Comparison of ENCODE assay signal across 8 cellular contexts in genomic region chr5:141878186-141878770, GRCh38. TPM values are rescaled to one million over a fixed set of nuclear protein-coding genes. Genes with fewer than 3 reads are reported as not detected.
DNase-seq lines count a peak whose midpoint lies in the region; ATAC-seq, FAIRE-seq and TF ChIP-seq lines count a peak whose summit lies in the region.

Gene PCDH1, minus strand, starts transcription at chr5:141878410. Its CDS starts 148 bp downstream, at chr5:141878262.

- H3K4me1 ChIP-seq in K562 (replicated peaks in 1 of 2; ENCODE audit: control insufficient read depth in 2 of 2, insufficient read depth in 2 of 2, low read length in 2 of 2) (peaks cover 37 to 55% of the 10 kb centered on the region in 2 experiments; a peak in 4 of 5 replicates), prostate gland (replicated peaks) (peaks cover 3% of the 10 kb centered on the region)

- no peaks in the 10 kb centered on the region for H3K9me3 ChIP-seq in K562 (replicated peaks; ENCODE audit: control insufficient read depth, insufficient read depth, low read depth, low read length)
- no peaks in the 10 kb centered on the region for H3K9me3 ChIP-seq in prostate gland

- H3K4me2 ChIP-seq in K562 (ENCODE audit: insufficient read depth, low read length), result peak within 1 kb of the TSS; percentile 91

- no peak for TF ChIP-seq POLR2A in K562 (conservative IDR thresholded peaks at IDR 0.05)
- TF ChIP-seq POLR2A in prostate gland (IDR thresholded peaks at IDR 0.05), result peak; percentile 42

- no peak for FAIRE-seq in K562 (lab: Jason Lieb, UNC)

- H4K20me1 ChIP-seq in K562 (replicated peaks; ENCODE audit: control insufficient read depth, insufficient read depth, low read length), result peaks cover 36% of the 10 kb centered on the region

- BruUV-seq in K562 (replicated peaks; lab: Mats Ljungman, UMichigan), result no TSS peak

- TF ChIP-seq RAD21 in K562 (CRISPR knock-in tag; conservative IDR thresholded peaks at IDR 0.05 in 1 of 2, IDR thresholded peaks at IDR 0.05 in 1 of 2), result peak in 1 of 2 experiments; percentile 24; a peak in 2 of 4 replicates

- no peaks in the 10 kb centered on the region for H3K79me2 ChIP-seq in K562 (ENCODE audit: control insufficient read depth, insufficient read depth, low read length)

- TF ChIP-seq EP300 in K562 (IDR thresholded peaks at IDR 0.05; ENCODE audit: low read length), result no peak

- H3K9me1 ChIP-seq in K562 (ENCODE audit: control insufficient read depth, insufficient read depth, low read length), result peaks cover 2% of the 10 kb centered on the region

- POLR2A ChIA-PET in K562 (lab: Yijun Ruan, JAX), result interaction anchor here (0.6 to 1.2 kb wide), 8 partner anchors 14 to 1663 kb away, joined by 3 to 6 read pairs (median 4); partner anchors contain the start of gene GNPDA1

- H3K27ac ChIP-seq in K562 (ENCODE audit: extremely low read depth, low read depth, low read length) (no peak within 1 kb of the TSS; the same call in 2 of the 3 replicates), prostate gland (peak within 1 kb of the TSS; percentile 86 to 95)

- CTCF ChIA-PET in K562 (lab: Yijun Ruan, JAX; ENCODE audit: low intra/inter-chr PET ratio), result interaction anchor here (0.6 to 1.9 kb wide), 4 partner anchors 176 to 679 kb away, joined by 3 to 20 read pairs (median 6); partner anchors contain the start of gene PCDHB11

- TF ChIP-seq CTCF in K562 (IDR thresholded peaks at IDR 0.05 in 2 of 3, conservative IDR thresholded peaks at IDR 0.05 in 1 of 3; ENCODE audit: insufficient read depth in 2 of 3, low read depth in 1 of 3, low read length in 3 of 3), result no peak
- TF ChIP-seq CTCF in prostate gland (IDR thresholded peaks at IDR 0.05), result no peak

- peak; percentile 39 for ATAC-seq in K562
- ATAC-seq in HG03097 (IDR thresholded peaks at IDR 0.05; ENCODE audit: low FRiP score, unreplicated experiment), result no peak

- H3K4me3 ChIP-seq in K562 (peak within 1 kb of the TSS; percentile 58), prostate gland (peak within 1 kb of the TSS; percentile 78 to 88)

- DNase-seq in ELF-1 (ENCODE audit: low read depth, low spot score) (peak; percentile 58), NCI-H748 treated with DMSO at 0.1 percent for 48 hours (lab: John Stamatoyannopoulos, UW) (peak; percentile 44), K562 (ENCODE audit: extremely low read depth in 1 of 4, low spot score in 3 of 4) (peak; percentile 64 to 83 (median 76)), hypothalamus (lab: John Stamatoyannopoulos, UW) (peak in 36 of 51 donors; percentile 31 to 86 (median 70)), prostate gland (ENCODE audit: low spot score) (peak; percentile 41), MV-4-11 (lab: John Stamatoyannopoulos, UW) (no peak), GDM1 (lab: John Stamatoyannopoulos, UW) (no peak)

- H3K9ac ChIP-seq in K562 (ENCODE audit: insufficient read depth in 1 of 2, low read depth in 2 of 2, low read length in 2 of 2), result peak within 1 kb of the TSS in 1 of 2 experiments; percentile 91

- in situ Hi-C loops in K562 (cut with MboI), result no loop called here

- H2AFZ ChIP-seq in K562 (ENCODE audit: low read depth, low read length), result peak within 1 kb of the TSS; percentile 90

- WGBS in K562 (ENCODE audit: insufficient coverage, low coverage, missing lambda C conversion rate), result 3% methylated on average over 18 of the region's 64 CpGs
- WGBS in prostate gland, result 2% methylated on average over 17 of the region's 64 CpGs

- intact Hi-C loops in K562 (cut with micrococcal nuclease) (loop anchor here (1.0 to 2.0 kb wide), 3 partner anchors 61 to 121 kb away; no protein-coding TSS in a partner anchor), prostate gland (cut with DNase I) (loop anchor here (2.0 to 5.0 kb wide), 3 partner anchors 84 to 185 kb away; no protein-coding TSS in a partner anchor)

- H3K27me3 ChIP-seq in K562 (ENCODE audit: control insufficient read depth in 2 of 2, insufficient read depth in 2 of 2, low read length in 2 of 2) (peaks cover 22 to 70% of the 10 kb centered on the region in 2 experiments), prostate gland (replicated peaks; ENCODE audit: insufficient read depth) (peaks cover 5% of the 10 kb centered on the region)

- H3K36me3 ChIP-seq in K562 (ENCODE audit: control insufficient read depth, insufficient read depth, low read length) (no peaks in the 10 kb centered on the region), prostate gland (no peaks in the 10 kb centered on the region)

TF ChIP-seq in K562, 482 proteins besides CTCF, POLR2A, EP300 and RAD21 (continues in another document):
- TF ChIP-seq RERE (CRISPR knock-in tag; IDR thresholded peaks at IDR 0.05; ENCODE audit: borderline replicate concordance) (no peak), NFE2 (IDR thresholded peaks at IDR 0.05; ENCODE audit: low read depth) (no peak), TCF7L2 (IDR thresholded peaks at IDR 0.05; ENCODE audit: low read depth, low read length) (no peak), ZNF408 (CRISPR knock-in tag; IDR thresholded peaks at IDR 0.05; ENCODE audit: low read depth) (no peak), HNRNPH1 (optimal IDR thresholded peaks at IDR 0.05; ENCODE audit: low read depth, low read length) (no peak), BCOR (IDR thresholded peaks at IDR 0.05) (peak; percentile 40; the same call in 1 of the 2 replicates), KLF10 (CRISPR knock-in tag; IDR thresholded peaks at IDR 0.05) (no peak), LARP7 (IDR thresholded peaks at IDR 0.05) (0 out of 2 replicates have a peak, but pooled peaks have one; percentile 5), HBP1 (CRISPR knock-in tag; IDR thresholded peaks at IDR 0.05) (0 out of 2 replicates have a peak, but pooled peaks have one; percentile 41)

RNA-seq across cellular contexts. Expression of gene PCDH1, which starts in this region (rescaled TPM):
- total RNA-seq in K562 (2011; cell fraction: chromatin; rRNA removed; ENCODE audit: low replicate concordance), result 3.9 and 10.2 TPM in 2 replicates
- total RNA-seq in K562 (2011; cell fraction: nucleolus; rRNA removed), result 12.1 and 13.5 TPM in 2 replicates
- 6.8 and 8.7 TPM in 2 replicates for total RNA-seq in K562 (2011; cell fraction: nucleoplasm; rRNA removed)
- total RNA-seq in K562 (2014; rRNA removed) (3.3 and 3.6 TPM in 2 replicates), K562 (2014; rRNA removed; fragmentation: Illumina TruSeq; extraction: Trizol) (0.77 and 1.1 TPM in 2 replicates), K562 (2015; rRNA removed; fragmentation: Illumina TruSeq; extraction: Trizol) (0.80 and 1.1 TPM in 2 replicates), K562 (2021) (3.2 and 3.6 TPM in 2 replicates), prostate gland (10 to 100 TPM; 49.2 to 81.1 TPM)
- polyA plus RNA-seq in K562 (2011; rRNA removed) (1.1 and 2.3 TPM in 2 replicates), K562 (2014; fragmentation: Illumina TruSeq; extraction: Trizol) (2.2 and 2.3 TPM in 2 replicates), K562 (2014; fragmentation: Nextera tagmentation; extraction: Ambion mirVana) (under 1 TPM in 1 of 2 experiments, not detected in 1; 0.11 TPM), K562 (2014; rRNA removed) (1.4 and 1.6 TPM in 2 replicates)
- polyA plus RNA-seq in K562 (2011; cell fraction: cytosol; rRNA removed), result 1.9 and 4.1 TPM in 2 replicates
- 0.95 and 3.6 TPM in 2 replicates for polyA plus RNA-seq in K562 (2011; cell fraction: nucleus; rRNA removed)
- polyA plus RNA-seq in K562 (2012), result 1.5 and 1.6 TPM in 2 replicates
- 2.4 and 11.1 TPM in 2 replicates for polyA minus RNA-seq in K562 (2011; rRNA and poly(A)+ RNA removed)
- 2.3 and 6.8 TPM in 2 replicates for polyA minus RNA-seq in K562 (2011; cell fraction: cytosol; rRNA and poly(A)+ RNA removed)
- polyA minus RNA-seq in K562 (2011; cell fraction: nucleus; rRNA and poly(A)+ RNA removed), result 1.6 and 2.2 TPM in 2 replicates

Comparison
In these comparisons a context has a peak if more than half of its experiments do, and no peak if none do; other contexts are left out.
1. DNase-seq: peak in ELF-1 (single experiment), NCI-H748 treated with DMSO at 0.1 percent for 48 hours (single experiment), K562 (4 of 4), hypothalamus (36 of 51) and prostate gland (single experiment); none in MV-4-11 (single experiment) and GDM1 (single experiment).